1 cellular context compared by ENCODE assay signal in the genomic region with DNA sequence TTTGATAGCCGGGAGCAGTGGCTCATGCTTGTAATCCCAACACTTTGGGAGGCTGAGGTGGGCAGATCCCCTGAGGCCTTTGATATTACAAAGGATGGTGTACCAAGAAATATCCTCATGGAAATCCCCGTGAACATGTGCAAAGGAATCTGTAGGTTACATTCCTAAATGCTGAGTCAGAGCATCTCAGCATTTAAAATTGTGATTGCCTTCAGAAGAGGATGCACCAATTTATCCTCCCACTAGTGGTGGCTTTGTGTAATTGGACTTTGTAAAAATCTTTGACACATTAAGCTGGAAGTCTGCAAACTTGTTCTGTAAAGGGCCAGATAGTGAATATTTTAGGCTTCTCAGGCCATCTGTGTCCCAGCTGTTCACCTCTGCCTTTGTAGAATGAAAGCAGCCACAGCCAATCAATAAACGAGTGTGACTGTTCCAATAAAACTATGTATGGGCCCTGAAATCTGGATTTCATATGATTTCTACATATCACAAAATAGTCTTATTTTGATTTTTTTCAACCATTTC.
TF ChIP-seq lines count a peak whose summit lies in the region.

No MANE protein-coding gene starts in this region.

TF ChIP-seq in K562, 482 proteins besides CTCF, POLR2A, EP300 and RAD21 (continued from another document):
- TF ChIP-seq, protein P1, sequence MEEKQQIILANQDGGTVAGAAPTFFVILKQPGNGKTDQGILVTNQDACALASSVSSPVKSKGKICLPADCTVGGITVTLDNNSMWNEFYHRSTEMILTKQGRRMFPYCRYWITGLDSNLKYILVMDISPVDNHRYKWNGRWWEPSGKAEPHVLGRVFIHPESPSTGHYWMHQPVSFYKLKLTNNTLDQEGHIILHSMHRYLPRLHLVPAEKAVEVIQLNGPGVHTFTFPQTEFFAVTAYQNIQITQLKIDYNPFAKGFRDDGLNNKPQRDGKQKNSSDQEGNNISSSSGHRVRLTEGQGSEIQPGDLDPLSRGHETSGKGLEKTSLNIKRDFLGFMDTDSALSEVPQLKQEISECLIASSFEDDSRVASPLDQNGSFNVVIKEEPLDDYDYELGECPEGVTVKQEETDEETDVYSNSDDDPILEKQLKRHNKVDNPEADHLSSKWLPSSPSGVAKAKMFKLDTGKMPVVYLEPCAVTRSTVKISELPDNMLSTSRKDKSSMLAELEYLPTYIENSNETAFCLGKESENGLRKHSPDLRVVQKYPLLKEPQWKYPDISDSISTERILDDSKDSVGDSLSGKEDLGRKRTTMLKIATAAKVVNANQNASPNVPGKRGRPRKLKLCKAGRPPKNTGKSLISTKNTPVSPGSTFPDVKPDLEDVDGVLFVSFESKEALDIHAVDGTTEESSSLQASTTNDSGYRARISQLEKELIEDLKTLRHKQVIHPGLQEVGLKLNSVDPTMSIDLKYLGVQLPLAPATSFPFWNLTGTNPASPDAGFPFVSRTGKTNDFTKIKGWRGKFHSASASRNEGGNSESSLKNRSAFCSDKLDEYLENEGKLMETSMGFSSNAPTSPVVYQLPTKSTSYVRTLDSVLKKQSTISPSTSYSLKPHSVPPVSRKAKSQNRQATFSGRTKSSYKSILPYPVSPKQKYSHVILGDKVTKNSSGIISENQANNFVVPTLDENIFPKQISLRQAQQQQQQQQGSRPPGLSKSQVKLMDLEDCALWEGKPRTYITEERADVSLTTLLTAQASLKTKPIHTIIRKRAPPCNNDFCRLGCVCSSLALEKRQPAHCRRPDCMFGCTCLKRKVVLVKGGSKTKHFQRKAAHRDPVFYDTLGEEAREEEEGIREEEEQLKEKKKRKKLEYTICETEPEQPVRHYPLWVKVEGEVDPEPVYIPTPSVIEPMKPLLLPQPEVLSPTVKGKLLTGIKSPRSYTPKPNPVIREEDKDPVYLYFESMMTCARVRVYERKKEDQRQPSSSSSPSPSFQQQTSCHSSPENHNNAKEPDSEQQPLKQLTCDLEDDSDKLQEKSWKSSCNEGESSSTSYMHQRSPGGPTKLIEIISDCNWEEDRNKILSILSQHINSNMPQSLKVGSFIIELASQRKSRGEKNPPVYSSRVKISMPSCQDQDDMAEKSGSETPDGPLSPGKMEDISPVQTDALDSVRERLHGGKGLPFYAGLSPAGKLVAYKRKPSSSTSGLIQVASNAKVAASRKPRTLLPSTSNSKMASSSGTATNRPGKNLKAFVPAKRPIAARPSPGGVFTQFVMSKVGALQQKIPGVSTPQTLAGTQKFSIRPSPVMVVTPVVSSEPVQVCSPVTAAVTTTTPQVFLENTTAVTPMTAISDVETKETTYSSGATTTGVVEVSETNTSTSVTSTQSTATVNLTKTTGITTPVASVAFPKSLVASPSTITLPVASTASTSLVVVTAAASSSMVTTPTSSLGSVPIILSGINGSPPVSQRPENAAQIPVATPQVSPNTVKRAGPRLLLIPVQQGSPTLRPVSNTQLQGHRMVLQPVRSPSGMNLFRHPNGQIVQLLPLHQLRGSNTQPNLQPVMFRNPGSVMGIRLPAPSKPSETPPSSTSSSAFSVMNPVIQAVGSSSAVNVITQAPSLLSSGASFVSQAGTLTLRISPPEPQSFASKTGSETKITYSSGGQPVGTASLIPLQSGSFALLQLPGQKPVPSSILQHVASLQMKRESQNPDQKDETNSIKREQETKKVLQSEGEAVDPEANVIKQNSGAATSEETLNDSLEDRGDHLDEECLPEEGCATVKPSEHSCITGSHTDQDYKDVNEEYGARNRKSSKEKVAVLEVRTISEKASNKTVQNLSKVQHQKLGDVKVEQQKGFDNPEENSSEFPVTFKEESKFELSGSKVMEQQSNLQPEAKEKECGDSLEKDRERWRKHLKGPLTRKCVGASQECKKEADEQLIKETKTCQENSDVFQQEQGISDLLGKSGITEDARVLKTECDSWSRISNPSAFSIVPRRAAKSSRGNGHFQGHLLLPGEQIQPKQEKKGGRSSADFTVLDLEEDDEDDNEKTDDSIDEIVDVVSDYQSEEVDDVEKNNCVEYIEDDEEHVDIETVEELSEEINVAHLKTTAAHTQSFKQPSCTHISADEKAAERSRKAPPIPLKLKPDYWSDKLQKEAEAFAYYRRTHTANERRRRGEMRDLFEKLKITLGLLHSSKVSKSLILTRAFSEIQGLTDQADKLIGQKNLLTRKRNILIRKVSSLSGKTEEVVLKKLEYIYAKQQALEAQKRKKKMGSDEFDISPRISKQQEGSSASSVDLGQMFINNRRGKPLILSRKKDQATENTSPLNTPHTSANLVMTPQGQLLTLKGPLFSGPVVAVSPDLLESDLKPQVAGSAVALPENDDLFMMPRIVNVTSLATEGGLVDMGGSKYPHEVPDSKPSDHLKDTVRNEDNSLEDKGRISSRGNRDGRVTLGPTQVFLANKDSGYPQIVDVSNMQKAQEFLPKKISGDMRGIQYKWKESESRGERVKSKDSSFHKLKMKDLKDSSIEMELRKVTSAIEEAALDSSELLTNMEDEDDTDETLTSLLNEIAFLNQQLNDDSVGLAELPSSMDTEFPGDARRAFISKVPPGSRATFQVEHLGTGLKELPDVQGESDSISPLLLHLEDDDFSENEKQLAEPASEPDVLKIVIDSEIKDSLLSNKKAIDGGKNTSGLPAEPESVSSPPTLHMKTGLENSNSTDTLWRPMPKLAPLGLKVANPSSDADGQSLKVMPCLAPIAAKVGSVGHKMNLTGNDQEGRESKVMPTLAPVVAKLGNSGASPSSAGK (IDR thresholded peaks at IDR 0.05), result no peak
- TF ChIP-seq, protein P2, sequence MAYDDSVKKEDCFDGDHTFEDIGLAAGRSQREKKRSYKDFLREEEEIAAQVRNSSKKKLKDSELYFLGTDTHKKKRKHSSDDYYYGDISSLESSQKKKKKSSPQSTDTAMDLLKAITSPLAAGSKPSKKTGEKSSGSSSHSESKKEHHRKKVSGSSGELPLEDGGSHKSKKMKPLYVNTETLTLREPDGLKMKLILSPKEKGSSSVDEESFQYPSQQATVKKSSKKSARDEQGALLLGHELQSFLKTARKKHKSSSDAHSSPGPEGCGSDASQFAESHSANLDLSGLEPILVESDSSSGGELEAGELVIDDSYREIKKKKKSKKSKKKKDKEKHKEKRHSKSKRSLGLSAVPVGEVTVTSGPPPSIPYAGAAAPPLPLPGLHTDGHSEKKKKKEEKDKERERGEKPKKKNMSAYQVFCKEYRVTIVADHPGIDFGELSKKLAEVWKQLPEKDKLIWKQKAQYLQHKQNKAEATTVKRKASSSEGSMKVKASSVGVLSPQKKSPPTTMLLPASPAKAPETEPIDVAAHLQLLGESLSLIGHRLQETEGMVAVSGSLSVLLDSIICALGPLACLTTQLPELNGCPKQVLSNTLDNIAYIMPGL (CRISPR knock-in tag; IDR thresholded peaks at IDR 0.05), result no peak
- TF ChIP-seq NBN (IDR thresholded peaks at IDR 0.05; ENCODE audit: low read depth) (peak; percentile 49; the same call in 1 of the 2 replicates), MLLT1 (IDR thresholded peaks at IDR 0.05) (no peak), ETS2 (tag; IDR thresholded peaks at IDR 0.05; ENCODE audit: borderline replicate concordance, poor library complexity, severe bottlenecking) (no peak), NONO (IDR thresholded peaks at IDR 0.05; ENCODE audit: low read depth in 2 of 2, low read length in 1 of 2) (no peak), DIDO1 (tag; IDR thresholded peaks at IDR 0.05; ENCODE audit: low read depth) (no peak), TEAD1 (CRISPR knock-in tag; IDR thresholded peaks at IDR 0.05) (peak; percentile 86 to 93), TARDBP (IDR thresholded peaks at IDR 0.05) (no peak), NR3C1 (CRISPR knock-in tag; IDR thresholded peaks at IDR 0.05) (no peak), BMI1 (IDR thresholded peaks at IDR 0.05; ENCODE audit: low read length) (no peak), PTRF (tag; IDR thresholded peaks at IDR 0.05) (no peak), TCF7L2 (IDR thresholded peaks at IDR 0.05; ENCODE audit: low read depth, low read length) (no peak)
TF ChIP-seq in K562: peak in this region for 41.
